ENCODE assay signal across 10 cellular contexts in the genomic region with DNA sequence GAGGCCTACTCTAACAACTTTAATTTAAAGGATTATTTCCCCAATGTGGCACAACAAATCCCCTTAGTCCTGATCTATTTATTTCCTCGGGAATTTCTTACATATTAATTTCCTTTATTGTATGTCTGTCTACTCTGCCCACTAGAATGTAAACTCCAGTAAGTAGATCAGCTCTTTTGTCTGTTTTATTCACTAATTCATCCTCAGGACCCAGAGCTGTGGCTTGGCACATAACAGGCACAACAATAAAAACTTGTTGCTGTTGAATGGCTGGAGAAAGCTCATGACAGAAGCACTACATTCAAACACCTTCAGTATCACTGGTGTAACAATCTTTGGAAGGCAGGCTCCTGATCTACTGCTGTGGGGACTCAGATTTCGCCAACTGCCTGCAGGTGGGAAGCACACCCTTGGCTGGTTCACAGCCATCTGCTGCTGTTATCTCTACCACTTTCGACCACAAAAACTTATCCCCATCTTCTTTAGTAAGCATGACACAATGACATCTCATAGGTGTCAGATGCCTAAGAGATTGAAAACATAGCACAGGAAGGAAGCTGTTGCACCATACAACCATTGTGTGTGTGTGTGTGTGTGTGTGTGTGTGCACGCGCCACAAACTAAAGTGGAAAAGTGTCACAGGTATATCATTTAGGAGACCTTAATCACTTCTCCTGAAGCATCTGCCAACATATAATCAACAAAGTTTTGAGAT. TPM values are rescaled to one million over a fixed set of nuclear protein-coding genes. Genes with fewer than 3 reads are reported as not detected.
A peak's percentile ranks its signal among the peaks of the same experiment; 100 is the strongest.
DNase-seq lines count a peak whose midpoint lies in the region; ATAC-seq and TF ChIP-seq lines count a peak whose summit lies in the region.
"Had no signal": no experiment of that assay in that cellular context is flagged by ENCODE, and none has a peak within 500 bp of the region (broad histone marks: within the 10 kb centered on the region; RNA-seq: fewer than 3 reads in every experiment).

No MANE protein-coding gene starts in this region.

- POLR2A ChIA-PET in activated CD4-positive, alpha-beta T cell treated with anti-CD3 and anti-CD28 coated beads, Interleukin-2, amount 10 ng/mL, durations not matched to agents 7 days and 5 days (lab: Charles Lee): interaction anchor here (0.5 kb wide), 1 partner anchor 21 kb away, joined by 3 read pairs; no protein-coding TSS in a partner anchor

- ATAC-seq in HG02798 (IDR thresholded peaks at IDR 0.05; ENCODE audit: poor library complexity, unreplicated experiment): peak; percentile 53
- ATAC-seq in HG03354 (IDR thresholded peaks at IDR 0.05; ENCODE audit: poor library complexity, severe bottlenecking, unreplicated experiment): no peak

- no peak overlapping the region for H3K4me2 ChIP-seq in mesendoderm (ENCODE audit: low read length)

- H4K8ac ChIP-seq in mesendoderm (ENCODE audit: low read depth, low read length): no peak overlapping the region

- no peak overlapping the region for H2AK5ac ChIP-seq in mesendoderm (ENCODE audit: low read length)

- H3K79me1 ChIP-seq in mesendoderm (ENCODE audit: low read length): peaks cover 20% of the 10 kb centered on the region

- H3K4me3 Mint-ChIP-seq in activated CD4-positive, alpha-beta T cell treated with anti-CD3 and anti-CD28 coated beads, Interleukin-2, amount 10 ng/mL, durations not matched to agents 7 days and 5 days: peak overlapping the region; percentile 51
- H3K4me3 Mint-ChIP-seq: dendritic cell treated with granulocyte-macrophage colony-stimulating factor and Interleukin-4, amounts not matched to agents 40 ng/mL and 50 ng/mL, for 4 days had no signal

- no peaks in the 10 kb centered on the region for H3K27me3 ChIP-seq in mesendoderm (ENCODE audit: insufficient read depth, low read length, poor library complexity)
- H3K27me3 ChIP-seq in BE2C: no peaks in the 10 kb centered on the region

- H3K36me3 ChIP-seq in mesendoderm (ENCODE audit: control insufficient read depth, insufficient read depth, low read length) (no peaks in the 10 kb centered on the region), BE2C (peaks cover 8% of the 10 kb centered on the region)
- H3K36me3 ChIP-seq: thoracic aorta had no signal

- H3K4ac ChIP-seq in mesendoderm (ENCODE audit: low read depth, low read length): no peak overlapping the region

- peak overlapping the region; percentile 96 for H3K27ac Mint-ChIP-seq in activated CD4-positive, alpha-beta T cell treated with anti-CD3 and anti-CD28 coated beads, Interleukin-2, amount 10 ng/mL, durations not matched to agents 7 days and 5 days
- H3K27ac Mint-ChIP-seq: dendritic cell treated with granulocyte-macrophage colony-stimulating factor and Interleukin-4, amounts not matched to agents 40 ng/mL and 50 ng/mL, for 4 days had no signal

- in situ Hi-C loops in GM13976 (cut with MboI; ENCODE audit: low sequenced_read_pairs, unreplicated experiment): no loop called here

- peaks cover 70% of the 10 kb centered on the region for H3K4me1 Mint-ChIP-seq in activated CD4-positive, alpha-beta T cell treated with anti-CD3 and anti-CD28 coated beads, Interleukin-2, amount 10 ng/mL, durations not matched to agents 7 days and 5 days

- no peak overlapping the region for H3K56ac ChIP-seq in mesendoderm (ENCODE audit: low read length)

- H3K36me3 Mint-ChIP-seq in activated CD4-positive, alpha-beta T cell treated with anti-CD3 and anti-CD28 coated beads, Interleukin-2, amount 10 ng/mL, durations not matched to agents 7 days and 5 days (ENCODE audit: low read depth): peaks cover 19% of the 10 kb centered on the region

- H4K5ac ChIP-seq in mesendoderm (ENCODE audit: low read length): no peak overlapping the region

- no peak overlapping the region for H3K9ac ChIP-seq in mesendoderm (ENCODE audit: low read length)

- WGBS in mesendoderm (ENCODE audit: extremely low coverage, insufficient coverage, low lambda C conversion rate): no CpG with 5 or more reads among the region's 5 CpGs

- no peaks in the 10 kb centered on the region for H3K9me3 ChIP-seq in BE2C
- H3K9me3 ChIP-seq: thoracic aorta had no signal

- TF ChIP-seq CTCF in GM13976 (IDR thresholded peaks at IDR 0.05; ENCODE audit: borderline replicate concordance, control extremely low read depth, extremely low read depth, insufficient read depth, missing control alignments) (no peak), BE2C (IDR thresholded peaks at IDR 0.05; ENCODE audit: low read depth, low read length) (no peak)

- CTCF ChIA-PET in activated CD4-positive, alpha-beta T cell treated with anti-CD3 and anti-CD28 coated beads, Interleukin-2, amount 10 ng/mL, durations not matched to agents 7 days and 5 days (lab: Charles Lee): interaction anchor here (0.6 to 1.0 kb wide), 3 partner anchors 20 to 26 kb away, joined by 3 read pairs; no protein-coding TSS in a partner anchor

- H2BK120ac ChIP-seq in mesendoderm (ENCODE audit: low read depth, low read length): no peak overlapping the region

- no peak overlapping the region for H3K4me3 ChIP-seq in mesendoderm (ENCODE audit: low read length)
- H3K4me3 ChIP-seq in BE2C (ENCODE audit: low read depth, low read length): no peak overlapping the region
- H3K4me3 ChIP-seq: thoracic aorta had no signal

- no peaks in the 10 kb centered on the region for H3K27me3 Mint-ChIP-seq in activated CD4-positive, alpha-beta T cell treated with anti-CD3 and anti-CD28 coated beads, Interleukin-2, amount 10 ng/mL, durations not matched to agents 7 days and 5 days
- H3K27me3 Mint-ChIP-seq: dendritic cell treated with granulocyte-macrophage colony-stimulating factor and Interleukin-4, amounts not matched to agents 40 ng/mL and 50 ng/mL, for 4 days had no signal

- DNase-seq in GM13976 (ENCODE audit: low spot score): peak; percentile 65
- DNase-seq in activated CD4-positive, alpha-beta T cell treated with anti-CD3 and anti-CD28 coated beads, Interleukin-2, amount 10 ng/mL, durations not matched to agents 7 days and 5 days: peak; percentile 59
- DNase-seq in mesendoderm: peak; percentile 88
- DNase-seq in NCI-H2029 treated with DMSO at 0.1 percent for 48 hours (lab: John Stamatoyannopoulos, UW): no peak
- no peak for DNase-seq in BE2C
- DNase-seq in NCI-H1048 (lab: John Stamatoyannopoulos, UW): no peak

- no peak overlapping the region for H2BK15ac ChIP-seq in mesendoderm (replicated peaks; ENCODE audit: low read depth)

- no peak overlapping the region for H2BK5ac ChIP-seq in mesendoderm (ENCODE audit: low read length)

- no peak overlapping the region for H3K23ac ChIP-seq in mesendoderm (ENCODE audit: low read length)

- no peaks in the 10 kb centered on the region for H3K9me3 Mint-ChIP-seq in activated CD4-positive, alpha-beta T cell treated with anti-CD3 and anti-CD28 coated beads, Interleukin-2, amount 10 ng/mL, durations not matched to agents 7 days and 5 days
- H3K9me3 Mint-ChIP-seq: dendritic cell treated with granulocyte-macrophage colony-stimulating factor and Interleukin-4, amounts not matched to agents 40 ng/mL and 50 ng/mL, for 4 days had no signal

- peak overlapping the region; percentile 17 for H3K27ac ChIP-seq in mesendoderm (ENCODE audit: low read depth, low read length)
- H3K27ac ChIP-seq: thoracic aorta had no signal

- no peak overlapping the region for H3K18ac ChIP-seq in mesendoderm (ENCODE audit: low read length)

- H3K4me1 ChIP-seq in mesendoderm (ENCODE audit: control insufficient read depth, low read depth, low read length) (peaks cover 26% of the 10 kb centered on the region), BE2C (no peaks in the 10 kb centered on the region)

- peaks cover 64% of the 10 kb centered on the region for H3K79me2 ChIP-seq in mesendoderm (ENCODE audit: control insufficient read depth, insufficient read depth, low read length)

RNA-seq across cellular contexts. Expression of a gene that starts 11.9 kb away (rescaled TPM):
- 10 to 100 TPM; 45.0 to 51.2 TPM for total RNA-seq in activated CD4-positive, alpha-beta T cell treated with anti-CD3 and anti-CD28 coated beads, Interleukin-2, amount 10 ng/mL, durations not matched to agents 7 days and 5 days
- 33.7 TPM for polyA plus RNA-seq in mesendoderm (2013, experiment 1 of 2)
- 34.4 TPM for polyA plus RNA-seq in mesendoderm (2013, experiment 2 of 2)
- polyA plus RNA-seq in BE2C (2012; ENCODE audit: insufficient read depth, insufficient read length, low read depth): 87.6 TPM

RNA-seq across cellular contexts. Expression of a gene that starts 12.7 kb away (rescaled TPM):
- 10 to 100 TPM; 19.7 to 19.9 TPM for total RNA-seq in activated CD4-positive, alpha-beta T cell treated with anti-CD3 and anti-CD28 coated beads, Interleukin-2, amount 10 ng/mL, durations not matched to agents 7 days and 5 days
- 20.6 TPM for polyA plus RNA-seq in mesendoderm (2013, experiment 1 of 2)
- polyA plus RNA-seq in mesendoderm (2013, experiment 2 of 2): 21.9 TPM
- 173 TPM for polyA plus RNA-seq in BE2C (2012; ENCODE audit: insufficient read depth, insufficient read length, low read depth)

RNA-seq across cellular contexts. Expression of a gene that starts 27.9 kb away (rescaled TPM):
- 10 to 100 TPM; 33.3 to 34.0 TPM for total RNA-seq in activated CD4-positive, alpha-beta T cell treated with anti-CD3 and anti-CD28 coated beads, Interleukin-2, amount 10 ng/mL, durations not matched to agents 7 days and 5 days
- polyA plus RNA-seq in mesendoderm (2013, experiment 1 of 2): 15.7 TPM
- 15.7 TPM for polyA plus RNA-seq in mesendoderm (2013, experiment 2 of 2)
- 169 TPM for polyA plus RNA-seq in BE2C (2012; ENCODE audit: insufficient read depth, insufficient read length, low read depth)

RNA-seq across cellular contexts. Expression of a gene that starts 59.4 kb away (rescaled TPM):
- total RNA-seq in activated CD4-positive, alpha-beta T cell treated with anti-CD3 and anti-CD28 coated beads, Interleukin-2, amount 10 ng/mL, durations not matched to agents 7 days and 5 days: 100 to 1,000 TPM in 1 of 2 experiments, 10 to 100 TPM in 1; 93.1 to 114 TPM
- polyA plus RNA-seq in mesendoderm (2013, experiment 1 of 2): 115 TPM
- 113 TPM for polyA plus RNA-seq in mesendoderm (2013, experiment 2 of 2)
- polyA plus RNA-seq in BE2C (2012; ENCODE audit: insufficient read depth, insufficient read length, low read depth): 105 TPM

Comparison
In these comparisons a context has a peak if more than half of its experiments do, and no peak if none do; other contexts are left out.
1. DNase-seq: peak in GM13976 (single experiment), activated CD4-positive, alpha-beta T cell treated with anti-CD3 and anti-CD28 coated beads, Interleukin-2, amount 10 ng/mL, durations not matched to agents 7 days and 5 days (single experiment) and mesendoderm (single experiment); none in NCI-H2029 treated with DMSO at 0.1 percent for 48 hours (single experiment), BE2C (single experiment) and NCI-H1048 (single experiment).